19 cellular contexts compared by ENCODE assay signal in the genomic region with DNA sequence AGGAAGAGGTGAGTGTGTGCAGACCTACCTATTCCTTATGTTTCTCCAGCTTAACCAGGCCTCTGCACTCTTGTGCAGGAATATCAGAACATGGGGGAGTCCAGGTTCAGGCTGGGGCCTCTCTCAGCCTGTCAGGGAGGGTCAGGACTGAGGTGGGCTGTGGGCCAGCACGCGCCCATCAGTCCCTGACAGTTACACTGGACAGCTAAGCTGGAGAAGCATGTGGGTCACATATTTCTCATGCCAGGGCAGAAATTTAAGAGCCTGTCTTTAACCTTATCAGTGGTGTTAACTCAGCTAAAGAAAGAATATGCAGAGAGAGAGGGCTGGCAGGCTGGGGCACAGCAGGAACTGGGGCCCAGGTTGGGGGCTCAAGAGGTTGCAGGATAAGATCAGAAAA. TPM values are rescaled to one million over a fixed set of nuclear protein-coding genes. Genes with fewer than 3 reads are reported as not detected.
DNase-seq lines count a peak whose midpoint lies in the region; ATAC-seq and TF ChIP-seq lines count a peak whose summit lies in the region.
"Had no signal": no experiment of that assay in that cellular context is flagged by ENCODE, and none has a peak within 500 bp of the region (broad histone marks: within the 10 kb centered on the region; RNA-seq: fewer than 3 reads in every experiment).

No MANE protein-coding gene starts in this region.

- peaks cover 17% of the 10 kb centered on the region for H3K4me1 Mint-ChIP-seq in mesothelial cell of epicardium
- no peaks in the 10 kb centered on the region for H3K4me1 Mint-ChIP-seq in stimulated activated naive CD8-positive, alpha-beta T cell treated with anti-CD3 and anti-CD28 coated beads, Interleukin-15, amount 100 ng/mL, for 72 hours
- H3K4me1 Mint-ChIP-seq: immature natural killer cell, memory B cell had no signal

- H3K27ac Mint-ChIP-seq in mesothelial cell of epicardium = peak overlapping the region; percentile 91
- H3K27ac Mint-ChIP-seq in stimulated activated naive CD8-positive, alpha-beta T cell treated with anti-CD3 and anti-CD28 coated beads, Interleukin-15, amount 100 ng/mL, for 72 hours = no peak overlapping the region
- H3K27ac Mint-ChIP-seq: activated naive CD8-positive, alpha-beta T cell treated with anti-CD3 and anti-CD28 coated beads, Interleukin-2, amount 10 ng/mL, durations not matched to agents 7 days and 5 days; CD4-positive, alpha-beta T cell; immature natural killer cell; memory B cell; T-helper 17 cell had no signal

- no peak overlapping the region for H3K4me3 Mint-ChIP-seq in mesothelial cell of epicardium
- no peak overlapping the region for H3K4me3 Mint-ChIP-seq in stimulated activated naive CD8-positive, alpha-beta T cell treated with anti-CD3 and anti-CD28 coated beads, Interleukin-15, amount 100 ng/mL, for 72 hours
- H3K4me3 Mint-ChIP-seq: activated naive CD8-positive, alpha-beta T cell treated with anti-CD3 and anti-CD28 coated beads, Interleukin-2, amount 10 ng/mL, durations not matched to agents 7 days and 5 days; CD4-positive, alpha-beta T cell; immature natural killer cell; memory B cell; T-helper 17 cell had no signal

- H3K4me3 ChIP-seq in SJCRH30 (no peak overlapping the region), cardiac muscle cell (no peak overlapping the region)
- H3K4me3 ChIP-seq: K562 had no signal

- no peak for ATAC-seq in stimulated activated naive CD8-positive, alpha-beta T cell treated with anti-CD3 and anti-CD28 coated beads, Interleukin-15, Interleukin-2, amounts not matched to agents 100 U/mL and 50 U/mL, for 24 hours
- ATAC-seq in stimulated activated naive CD8-positive, alpha-beta T cell treated with anti-CD3 and anti-CD28 coated beads, Interleukin-15, amount 100 ng/mL, for 72 hours = no peak
- ATAC-seq: K562, T-helper 17 cell had no signal

- TF ChIP-seq CTCF in cardiac muscle cell (IDR thresholded peaks at IDR 0.05; ENCODE audit: low read depth, low read length) (no peak), mesothelial cell of epicardium (IDR thresholded peaks at IDR 0.05; ENCODE audit: unreplicated experiment) (no peak)

- H3K27ac ChIP-seq in SJCRH30 (peak overlapping the region; percentile 26; the same call in 1 of the 2 replicates), cardiac muscle cell (peak overlapping the region; percentile 100), substantia nigra (ENCODE audit: low read depth, low read length, poor library complexity, severe bottlenecking) (no peak overlapping the region)

- H3K9me3 ChIP-seq in SJCRH30 (replicated peaks) = no peaks in the 10 kb centered on the region
- no peaks in the 10 kb centered on the region for H3K9me3 ChIP-seq in cardiac muscle cell (ENCODE audit: low read depth)

- DNase-seq in EH (ENCODE audit: low read depth) (peak; percentile 48), SJCRH30 (no peak), cardiac muscle cell (ENCODE audit: low read depth in 1 of 2, low spot score in 1 of 2) (peak; percentile 64 to 91), mesothelial cell of epicardium (ENCODE audit: low spot score in 2 of 2, unreplicated experiment in 2 of 2) (no peak), substantia nigra (lab: John Stamatoyannopoulos, UW) (no peak), DMS153 treated with DMSO at 0.1 percent for 48 hours (lab: John Stamatoyannopoulos, UW; ENCODE audit: unreplicated experiment) (no peak)
- DNase-seq in stimulated activated naive CD8-positive, alpha-beta T cell treated with anti-CD3 and anti-CD28 coated beads, Interleukin-15, Interleukin-2, amounts not matched to agents 100 U/mL and 50 U/mL, for 24 hours = no peak
- no peak for DNase-seq in stimulated activated naive CD8-positive, alpha-beta T cell treated with anti-CD3 and anti-CD28 coated beads, Interleukin-15, amount 100 ng/mL, for 72 hours
- DNase-seq: activated naive CD8-positive, alpha-beta T cell treated with anti-CD3 and anti-CD28 coated beads, Interleukin-2, amount 10 ng/mL, durations not matched to agents 7 days and 5 days; CD4-positive, alpha-beta T cell; DMS53; H7; immature natural killer cell; NCI-H524; retina; T-helper 17 cell had no signal

- peaks cover 11% of the 10 kb centered on the region for H3K9me3 Mint-ChIP-seq in mesothelial cell of epicardium
- H3K9me3 Mint-ChIP-seq in stimulated activated naive CD8-positive, alpha-beta T cell treated with anti-CD3 and anti-CD28 coated beads, Interleukin-15, amount 100 ng/mL, for 72 hours = no peaks in the 10 kb centered on the region
- H3K9me3 Mint-ChIP-seq: CD4-positive, alpha-beta T cell; immature natural killer cell had no signal

- no peaks in the 10 kb centered on the region for H3K36me3 ChIP-seq in SJCRH30
- no peaks in the 10 kb centered on the region for H3K36me3 ChIP-seq in cardiac muscle cell

- no peaks in the 10 kb centered on the region for H3K27me3 Mint-ChIP-seq in mesothelial cell of epicardium (ENCODE audit: low read depth)
- H3K27me3 Mint-ChIP-seq in stimulated activated naive CD8-positive, alpha-beta T cell treated with anti-CD3 and anti-CD28 coated beads, Interleukin-15, amount 100 ng/mL, for 72 hours = no peaks in the 10 kb centered on the region
- H3K27me3 Mint-ChIP-seq: CD4-positive, alpha-beta T cell; memory B cell had no signal

- no peaks in the 10 kb centered on the region for H3K36me3 Mint-ChIP-seq in mesothelial cell of epicardium
- H3K36me3 Mint-ChIP-seq: activated naive CD8-positive, alpha-beta T cell treated with anti-CD3 and anti-CD28 coated beads, Interleukin-2, amount 10 ng/mL, durations not matched to agents 7 days and 5 days; memory B cell had no signal

- H3K27me3 ChIP-seq in SJCRH30 = no peaks in the 10 kb centered on the region
- H3K27me3 ChIP-seq in cardiac muscle cell = no peaks in the 10 kb centered on the region

- H3K4me1 ChIP-seq in SJCRH30 (peaks cover 24% of the 10 kb centered on the region), cardiac muscle cell (ENCODE audit: low read depth) (peaks cover 67% of the 10 kb centered on the region)

RNA-seq across cellular contexts. Expression of a gene that starts 8.7 kb away (rescaled TPM):
- 149 and 162 TPM in 2 replicates for total RNA-seq in SJCRH30 (2014; rRNA removed; shearing (Covaris generic))
- 123 and 133 TPM in 2 replicates for total RNA-seq in cardiac muscle cell
- polyA plus RNA-seq in cardiac muscle cell = 194 and 198 TPM in 2 replicates
- 117 to 126 TPM (median 125 TPM) in 3 replicates for total RNA-seq in mesothelial cell of epicardium

RNA-seq across cellular contexts. Expression of a gene that starts 9.1 kb away (rescaled TPM):
- total RNA-seq in SJCRH30 (2014; rRNA removed; shearing (Covaris generic)) = not detected in 2 replicates
- total RNA-seq in cardiac muscle cell = 9,288 and 26,089 TPM in 2 replicates
- polyA plus RNA-seq in cardiac muscle cell = 8,361 and 20,231 TPM in 2 replicates
- total RNA-seq in mesothelial cell of epicardium = 11.4 to 14.3 TPM (median 12.5 TPM) in 3 replicates
- total RNA-seq: activated naive CD8-positive, alpha-beta T cell treated with anti-CD3 and anti-CD28 coated beads, Interleukin-2, amount 10 ng/mL, durations not matched to agents 7 days and 5 days; CD4-positive, alpha-beta T cell; K562; T-helper 17 cell had no signal
- polyA plus RNA-seq: AG04450, immature natural killer cell, K562 had no signal

RNA-seq across cellular contexts. Expression of a gene that starts 27.9 kb away (rescaled TPM):
- total RNA-seq in SJCRH30 (2014; rRNA removed; shearing (Covaris generic)) = 13.4 and 17.8 TPM in 2 replicates
- 60.8 and 94.1 TPM in 2 replicates for total RNA-seq in cardiac muscle cell
- polyA plus RNA-seq in cardiac muscle cell = 96.0 and 107 TPM in 2 replicates
- 94.3 to 96.8 TPM (median 95.2 TPM) in 3 replicates for total RNA-seq in mesothelial cell of epicardium

RNA-seq across cellular contexts. Expression of a gene that starts 49.7 kb away (rescaled TPM):
- total RNA-seq in SJCRH30 (2014; rRNA removed; shearing (Covaris generic)) = 7.6 and 7.9 TPM in 2 replicates
- total RNA-seq in cardiac muscle cell = 52.5 and 95.9 TPM in 2 replicates
- polyA plus RNA-seq in cardiac muscle cell = 25.1 and 26.7 TPM in 2 replicates
- 27.1 to 29.8 TPM (median 29.0 TPM) in 3 replicates for total RNA-seq in mesothelial cell of epicardium

RNA-seq across cellular contexts. Expression of a gene that starts 57.2 kb away (rescaled TPM):
- not detected in 2 replicates for total RNA-seq in SJCRH30 (2014; rRNA removed; shearing (Covaris generic))
- total RNA-seq in cardiac muscle cell (19.1 and 46.4 TPM in 2 replicates), mesothelial cell of epicardium (1.5 to 2.4 TPM (median 2.2 TPM) in 3 replicates)
- polyA plus RNA-seq in cardiac muscle cell = 26.7 and 62.9 TPM in 2 replicates
- polyA plus RNA-seq: immature natural killer cell had no signal

Comparison
In these comparisons a context has a peak if more than half of its experiments do, and no peak if none do; other contexts are left out.
1. DNase-seq: peak in EH (single experiment) and cardiac muscle cell (2 of 2); none in SJCRH30 (0 of 2), mesothelial cell of epicardium (0 of 2), stimulated activated naive CD8-positive, alpha-beta T cell treated with anti-CD3 and anti-CD28 coated beads, Interleukin-15, Interleukin-2, amounts not matched to agents 100 U/mL and 50 U/mL, for 24 hours (single experiment), stimulated activated naive CD8-positive, alpha-beta T cell treated with anti-CD3 and anti-CD28 coated beads, Interleukin-15, amount 100 ng/mL, for 72 hours (0 of 2), substantia nigra (0 of 49) and DMS153 treated with DMSO at 0.1 percent for 48 hours (single experiment).
2. RNA of a gene that starts 9.1 kb away (total RNA-seq): 9,288 to 26,089 TPM in cardiac muscle cell; 11.4 to 14.3 TPM in mesothelial cell of epicardium and not detected in SJCRH30; every median in the first group is over 100 times any median in the second.